ENCODE assay signal across 8 cellular contexts in the genomic region with DNA sequence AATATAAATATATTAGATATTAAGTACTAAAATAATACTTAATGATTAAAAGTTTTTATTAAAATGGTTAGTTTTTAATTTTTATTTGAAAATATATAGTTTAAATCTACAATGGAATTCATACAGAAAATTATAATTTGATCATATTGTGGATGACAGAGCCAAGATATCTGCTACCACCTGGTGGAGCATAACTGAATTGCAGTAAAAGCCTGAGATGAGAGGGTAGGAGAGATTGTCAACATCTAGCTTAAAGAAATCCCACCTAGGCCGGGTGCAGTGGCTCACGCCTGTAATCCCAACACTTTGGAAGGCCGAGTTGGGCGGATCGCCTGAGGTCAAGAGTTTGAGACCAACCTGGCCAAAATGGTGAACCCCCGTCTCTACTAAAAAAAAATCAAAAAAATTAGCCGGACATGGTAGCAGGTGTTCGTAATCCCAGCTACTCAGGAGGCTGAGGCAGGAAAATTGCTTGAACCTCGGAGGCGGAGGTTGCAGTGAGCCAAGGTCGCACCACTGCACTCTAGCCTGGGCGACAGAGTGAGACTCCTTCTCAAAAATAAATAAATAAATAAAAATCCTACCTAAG. TPM values are rescaled to one million over a fixed set of nuclear protein-coding genes. Genes with fewer than 3 reads are reported as not detected.
DNase-seq lines count a peak whose midpoint lies in the region; ATAC-seq, FAIRE-seq and TF ChIP-seq lines count a peak whose summit lies in the region.

No MANE protein-coding gene starts in this region.

- peak in 3 of 4 donors; percentile 50 to 81 (median 66) for ATAC-seq in pancreas
- ATAC-seq in HG03175 (IDR thresholded peaks at IDR 0.05; ENCODE audit: unreplicated experiment): no peak
- ATAC-seq in GM18861 (IDR thresholded peaks at IDR 0.05; ENCODE audit: unreplicated experiment): no peak

- peak in 5 of 6 experiments; percentile 18 to 73 (median 63) for TF ChIP-seq CTCF in Peyer's patch (IDR thresholded peaks at IDR 0.05)
- peak in 29 of 56 donors; percentile 7 to 45 (median 20) for TF ChIP-seq CTCF in dorsolateral prefrontal cortex (IDR thresholded peaks at IDR 0.05 in 54 of 56, conservative IDR thresholded peaks at IDR 0.05 in 2 of 56; ENCODE audit: low read depth in 1 of 56, partially characterized antibody in 56 of 56)
- peak in 3 of 4 donors; percentile 38 to 51 (median 50) for TF ChIP-seq CTCF in pancreas (IDR thresholded peaks at IDR 0.05)

- H3K27me3 ChIP-seq in Peyer's patch (no peaks in the 10 kb centered on the region), dorsolateral prefrontal cortex (no peaks in the 10 kb centered on the region), pancreas (no peaks in the 10 kb centered on the region)

- no peaks in the 10 kb centered on the region for H3K4me1 ChIP-seq in Peyer's patch
- H3K4me1 ChIP-seq in pancreas: peaks cover 0 to 5% (median 1%) of the 10 kb centered on the region in 3 donors

- intact Hi-C loops in dorsolateral prefrontal cortex (cut with DNase I) (no loop called here), pancreas (cut with DNase I) (loop anchor here in 1 of 3 donors (10.0 kb wide), 1 partner anchor 55 kb away; no protein-coding TSS in a partner anchor)

- peak in 5 of 6 experiments; percentile 3 to 52 (median 13) for DNase-seq in stimulated activated naive CD4-positive, alpha-beta T cell (lab: John Stamatoyannopoulos, UW)
- DNase-seq in stimulated activated naive CD4-positive, alpha-beta T cell treated with Interleukin-2 at 50 U/mL for 16 hours (lab: John Stamatoyannopoulos, UW): no peak
- DNase-seq in Peyer's patch (peak in 1 of 3 donors; percentile 54), dorsolateral prefrontal cortex (no peak), pancreas (peak in 1 of 6 donors; percentile 27), pons (ENCODE audit: low spot score) (no peak)

- H3K4me3 ChIP-seq in Peyer's patch: no peak overlapping the region
- no peak overlapping the region for H3K4me3 ChIP-seq in dorsolateral prefrontal cortex
- no peak overlapping the region for H3K4me3 ChIP-seq in pancreas

- 57 to 64% methylated on average over 12 of the region's 12 CpGs for WGBS in pancreas, 2 donors

- TF ChIP-seq POLR2A in Peyer's patch (IDR thresholded peaks at IDR 0.05): no peak

- FAIRE-seq in pancreas (lab: Jason Lieb, UNC): peak; percentile 89

- H3K36me3 ChIP-seq in Peyer's patch (no peaks in the 10 kb centered on the region), pancreas (no peaks in the 10 kb centered on the region)

- H3K9me3 ChIP-seq in Peyer's patch: no peaks in the 10 kb centered on the region
- no peaks in the 10 kb centered on the region for H3K9me3 ChIP-seq in pancreas

- H3K27ac ChIP-seq in Peyer's patch: no peak overlapping the region
- no peak overlapping the region for H3K27ac ChIP-seq in dorsolateral prefrontal cortex
- H3K27ac ChIP-seq in pancreas: no peak overlapping the region

RNA-seq across cellular contexts. Expression of a gene that starts 25.1 kb away (rescaled TPM):
- total RNA-seq in Peyer's patch (not detected), dorsolateral prefrontal cortex (1 to 10 TPM in 16 of 120 experiments, under 1 TPM in 18, not detected in 86; 0.54 to 4.7 (median 0.99) TPM), pancreas (1 to 10 TPM in 2 of 6 donors, under 1 TPM in 2, not detected in 2; 0.63 to 2.1 (median 1.0) TPM)
- polyA plus RNA-seq in pancreas: 1 to 10 TPM; 3.0 to 3.7 TPM

Comparison
In these comparisons a context has a peak if more than half of its experiments do, and no peak if none do; other contexts are left out.
1. DNase-seq: peak in stimulated activated naive CD4-positive, alpha-beta T cell (5 of 6); none in stimulated activated naive CD4-positive, alpha-beta T cell treated with Interleukin-2 at 50 U/mL for 16 hours (single experiment), dorsolateral prefrontal cortex (0 of 10) and pons (single experiment).
2. ATAC-seq: peak in pancreas (3 of 4); none in HG03175 (single experiment) and GM18861 (single experiment).
3. Peak in every context shown above with its lines, with median percentiles within 50 percentile points of each other: CTCF ChIP-seq.